In genomic region chr14:89349196-89350008, GRCh38 we compare ENCODE assay signal across 8 cellular contexts.
DNase-seq lines count a peak whose midpoint lies in the region; ATAC-seq and TF ChIP-seq lines count a peak whose summit lies in the region.

No MANE protein-coding gene starts in this region.

- H3K9me3 ChIP-seq in NT2/D1 (ENCODE audit: insufficient read depth, low read length) (no peaks in the 10 kb centered on the region), hepatocyte (ENCODE audit: low read depth) (no peaks in the 10 kb centered on the region)

- H3K27me3 ChIP-seq in NT2/D1 (ENCODE audit: insufficient read depth, insufficient read length): no peaks in the 10 kb centered on the region
- H3K27me3 ChIP-seq in hepatocyte: no peaks in the 10 kb centered on the region

- H3K9me2 ChIP-seq in hepatocyte (replicated peaks; ENCODE audit: insufficient read depth): no peaks in the 10 kb centered on the region

- no peak overlapping the region for H3K27ac ChIP-seq in hepatocyte

- H3K4me2 ChIP-seq in hepatocyte: no peak overlapping the region

- ATAC-seq in GM18907 (IDR thresholded peaks at IDR 0.05; ENCODE audit: unreplicated experiment): no peak

- peaks cover 49% of the 10 kb centered on the region for H3K79me2 ChIP-seq in hepatocyte

- H4K20me1 ChIP-seq in hepatocyte (ENCODE audit: insufficient read depth, poor library complexity, severe bottlenecking): no peaks in the 10 kb centered on the region

- DNase-seq in NCI-H1092 (lab: John Stamatoyannopoulos, UW) (peak; percentile 93), NT2/D1 (ENCODE audit: low read depth, low spot score) (peak; percentile 56), hepatocyte (ENCODE audit: low spot score) (peak; percentile 59), skeletal muscle cell (ENCODE audit: low read depth) (peak; percentile 76), GF-D8 (lab: John Stamatoyannopoulos, UW) (no peak), SKM-1 (lab: John Stamatoyannopoulos, UW; ENCODE audit: unreplicated experiment) (no peak), DMS114 treated with DMSO at 0.1 percent for 48 hours (lab: John Stamatoyannopoulos, UW; ENCODE audit: unreplicated experiment) (no peak)

- TF ChIP-seq CTCF in hepatocyte (IDR thresholded peaks at IDR 0.05; ENCODE audit: poor library complexity): no peak

- H3K36me3 ChIP-seq in NT2/D1 (ENCODE audit: insufficient read depth, insufficient read length, low read length) (peaks cover 29% of the 10 kb centered on the region), hepatocyte (replicated peaks; ENCODE audit: insufficient read depth, low read depth) (no peaks in the 10 kb centered on the region)

- H3K4me3 ChIP-seq in NT2/D1 (ENCODE audit: insufficient read length, low read depth) (no peak overlapping the region), hepatocyte (no peak overlapping the region), skeletal muscle cell (ENCODE audit: low read depth, low read length) (no peak overlapping the region)

- WGBS in hepatocyte (ENCODE audit: low lambda C conversion rate, missing lambda C conversion rate): 88% methylated on average over 8 of the region's 8 CpGs

- H3K4me1 ChIP-seq in NT2/D1 (ENCODE audit: insufficient read depth, insufficient read length) (no peaks in the 10 kb centered on the region), hepatocyte (ENCODE audit: insufficient read depth) (peaks cover 24% of the 10 kb centered on the region)

- H2AFZ ChIP-seq in hepatocyte: no peak overlapping the region

- no peak overlapping the region for H3K9ac ChIP-seq in NT2/D1 (ENCODE audit: insufficient read length, low read depth)

Comparison
In these comparisons a context has a peak if more than half of its experiments do, and no peak if none do; other contexts are left out.
1. DNase-seq: peak in NCI-H1092 (single experiment), NT2/D1 (single experiment), hepatocyte (single experiment) and skeletal muscle cell (single experiment); none in GF-D8 (single experiment), SKM-1 (single experiment) and DMS114 treated with DMSO at 0.1 percent for 48 hours (single experiment).